Comparison of ENCODE assay signal across 11 cellular contexts in genomic region chr11:27217948-27218410, GRCh38.
DNase-seq lines count a peak whose midpoint lies in the region; ATAC-seq and TF ChIP-seq lines count a peak whose summit lies in the region.
"Had no signal": no experiment of that assay in that cellular context is flagged by ENCODE, and none has a peak within 500 bp of the region (broad histone marks: within the 10 kb centered on the region; RNA-seq: fewer than 3 reads in every experiment).

No MANE protein-coding gene starts in this region.

- peaks cover 12% of the 10 kb centered on the region for H3K27me3 Mint-ChIP-seq in activated CD4-positive, alpha-beta memory T cell treated with anti-CD3 and anti-CD28 coated beads for 36 hours

- no peak overlapping the region for H3K27ac Mint-ChIP-seq in activated CD4-positive, alpha-beta memory T cell treated with anti-CD3 and anti-CD28 coated beads for 36 hours

- no peaks in the 10 kb centered on the region for H3K4me1 Mint-ChIP-seq in activated CD4-positive, alpha-beta memory T cell treated with anti-CD3 and anti-CD28 coated beads for 36 hours (ENCODE audit: low read depth)

- POLR2A ChIA-PET in Panc1 (lab: Charles Lee) = no interaction called here
- POLR2A ChIA-PET in activated CD4-positive, alpha-beta memory T cell treated with anti-CD3 and anti-CD28 coated beads for 36 hours (lab: Charles Lee) = no interaction called here

- 17 to 30% (median 19%) methylated on average over 1 of the region's 1 CpG for WGBS in psoas muscle, 3 donors
- 36 to 53% methylated on average over 1 of the region's 1 CpG for WGBS in testis, 2 donors

- H3K9me3 Mint-ChIP-seq in activated CD4-positive, alpha-beta memory T cell treated with anti-CD3 and anti-CD28 coated beads for 36 hours = no peaks in the 10 kb centered on the region

- no peak for TF ChIP-seq POLR2A in testis (IDR thresholded peaks at IDR 0.05)

- BruUV-seq in Panc1 (replicated peaks; lab: Mats Ljungman, UMichigan) = no TSS peak

- peaks cover 38% of the 10 kb centered on the region for H3K4me1 ChIP-seq in Panc1 (ENCODE audit: control insufficient read depth, insufficient read depth, low read length)
- H3K4me1 ChIP-seq in psoas muscle = peaks cover 46% of the 10 kb centered on the region
- H3K4me1 ChIP-seq in testis = peaks cover 24% of the 10 kb centered on the region
- H3K4me1 ChIP-seq: right lobe of liver had no signal

- TF ChIP-seq CTCF in Panc1 (IDR thresholded peaks at IDR 0.05) (no peak), fibroblast of the aortic adventitia (IDR thresholded peaks at IDR 0.05; ENCODE audit: insufficient read depth, low read length) (no peak), psoas muscle (IDR thresholded peaks at IDR 0.05) (no peak), testis (IDR thresholded peaks at IDR 0.05) (no peak)

- H3K27ac ChIP-seq in Panc1 (ENCODE audit: low read length) = peak overlapping the region; percentile 96
- peak overlapping the region; percentile 75 for H3K27ac ChIP-seq in psoas muscle
- H3K27ac ChIP-seq in testis = peak overlapping the region in 1 of 2 donors; percentile 1
- H3K27ac ChIP-seq: right lobe of liver had no signal

- intact Hi-C loops in Panc1 (cut with micrococcal nuclease; ENCODE audit: unreplicated experiment) = no loop called here
- intact Hi-C loops in psoas muscle (cut with DNase I) = no loop called here
- intact Hi-C loops in activated CD4-positive, alpha-beta memory T cell treated with anti-CD3 and anti-CD28 coated beads for 36 hours (cut with micrococcal nuclease) = no loop called here
- intact Hi-C loops in testis (cut with DNase I; ENCODE audit: low total_unique reads) = no loop called here

- H3K27me3 ChIP-seq in Panc1 (ENCODE audit: control insufficient read depth, insufficient read depth, low read length) = no peaks in the 10 kb centered on the region
- H3K27me3 ChIP-seq in psoas muscle (ENCODE audit: insufficient read depth in 3 of 3, low read length in 2 of 3) = no peaks in the 10 kb centered on the region
- no peaks in the 10 kb centered on the region for H3K27me3 ChIP-seq in testis
- H3K27me3 ChIP-seq: right lobe of liver had no signal

- H3K4me3 Mint-ChIP-seq in activated CD4-positive, alpha-beta memory T cell treated with anti-CD3 and anti-CD28 coated beads for 36 hours = no peak overlapping the region

- ATAC-seq in Panc1 (no peak), psoas muscle (peak; percentile 80 to 84 (median 82))
- ATAC-seq: right lobe of liver had no signal

- CTCF ChIA-PET in Panc1 (lab: Charles Lee) = no interaction called here
- CTCF ChIA-PET in activated CD4-positive, alpha-beta memory T cell treated with anti-CD3 and anti-CD28 coated beads for 36 hours (lab: Charles Lee) = no interaction called here

- no peaks in the 10 kb centered on the region for H3K36me3 ChIP-seq in Panc1 (ENCODE audit: control insufficient read depth, insufficient read depth, low read length)
- no peaks in the 10 kb centered on the region for H3K36me3 ChIP-seq in psoas muscle (ENCODE audit: insufficient read depth in 1 of 2, low read depth in 1 of 2)
- H3K36me3 ChIP-seq in testis (ENCODE audit: low read depth, missing control alignments) = no peaks in the 10 kb centered on the region
- H3K36me3 ChIP-seq: right lobe of liver had no signal

- H3K4me3 ChIP-seq in Panc1 (ENCODE audit: low read depth in 2 of 2, low read length in 2 of 2) (no peak overlapping the region), fibroblast of the aortic adventitia (ENCODE audit: low read depth, low read length) (no peak overlapping the region), psoas muscle (peak overlapping the region; percentile 17), testis (no peak overlapping the region)
- H3K4me3 ChIP-seq: right lobe of liver had no signal

- no peaks in the 10 kb centered on the region for H3K36me3 Mint-ChIP-seq in activated CD4-positive, alpha-beta memory T cell treated with anti-CD3 and anti-CD28 coated beads for 36 hours

- in situ Hi-C loops in Panc1 (cut with HindIII; ENCODE audit: low pct_unique_long_range_greater_than_20kb, low sequenced_read_pairs) = no loop called here

- H3K9me3 ChIP-seq in Panc1 (ENCODE audit: control insufficient read depth, insufficient read depth, low read depth, low read length) = no peaks in the 10 kb centered on the region
- H3K9me3 ChIP-seq in psoas muscle = no peaks in the 10 kb centered on the region
- H3K9me3 ChIP-seq in testis = no peaks in the 10 kb centered on the region
- H3K9me3 ChIP-seq: right lobe of liver had no signal

- DNase-seq in GM04503 (ENCODE audit: low read depth) (peak; percentile 85), Panc1 (ENCODE audit: low read depth, low spot score) (no peak), fibroblast of the aortic adventitia (ENCODE audit: low read depth) (peak; percentile 90), psoas muscle (no peak), COLO668 (lab: John Stamatoyannopoulos, UW; ENCODE audit: unreplicated experiment) (no peak), NOMO-1 treated with DMSO at 0.1 percent for 48 hours (lab: John Stamatoyannopoulos, UW; ENCODE audit: unreplicated experiment) (no peak), testis (no peak)
- no peak for DNase-seq in activated CD4-positive, alpha-beta memory T cell treated with anti-CD3 and anti-CD28 coated beads for 36 hours
- DNase-seq: DND-41, islet precursor cell, right lobe of liver had no signal

Comparison
In these comparisons a context has a peak if more than half of its experiments do, and no peak if none do; other contexts are left out.
1. DNase-seq: peak in GM04503 (single experiment) and fibroblast of the aortic adventitia (single experiment); none in Panc1 (single experiment), psoas muscle (0 of 2), activated CD4-positive, alpha-beta memory T cell treated with anti-CD3 and anti-CD28 coated beads for 36 hours (single experiment), COLO668 (single experiment), NOMO-1 treated with DMSO at 0.1 percent for 48 hours (single experiment) and testis (single experiment).